In genomic region chr7:149838992-149839408, GRCh38 we compare ENCODE assay signal across 8 cellular contexts. TPM values are rescaled to one million over a fixed set of nuclear protein-coding genes. Genes with fewer than 3 reads are reported as not detected.
DNase-seq lines count a peak whose midpoint lies in the region; ATAC-seq, FAIRE-seq and TF ChIP-seq lines count a peak whose summit lies in the region.

No MANE protein-coding gene starts in this region.

- FAIRE-seq in A549 (lab: Jason Lieb, UNC): no peak

- CTCF ChIA-PET in A549 (lab: Yijun Ruan, JAX): interaction anchor here (0.6 to 1.8 kb wide), 4 partner anchors 9 to 542 kb away, joined by 3 to 7 read pairs (median 4); no protein-coding TSS in a partner anchor

- H3K27ac ChIP-seq in A549 (peak overlapping the region; percentile 85 to 89), iPS-20b (ENCODE audit: low read length) (no peak overlapping the region)

- POLR2A ChIA-PET in A549 (lab: Yijun Ruan, JAX): no interaction called here

- H3K4me3 ChIP-seq in A549 (peak overlapping the region; percentile 79), H7 (ENCODE audit: insufficient read depth, low read depth, low read length) (peak overlapping the region; percentile 80), iPS-20b (ENCODE audit: low read length) (peak overlapping the region; percentile 91)

- no peaks in the 10 kb centered on the region for H3K9me3 Mint-ChIP-seq in activated T-helper 1 cell treated with anti-CD3 and anti-CD28 coated beads, Interleukin-12 subunit alpha, Interleukin-12 subunit beta, Interleukin-2, Interleukin-4 antibody, amounts not matched to agents 30 ng/mL and 10 ng/mL and 1 ng/mL, durations not matched to agents 14 hours and 24 hours and 36 hours
- H3K9me3 Mint-ChIP-seq in stimulated activated memory B cell treated with anti-CD40 and anti-IgM and Interleukin-4, amounts not matched to agents 10 μg/mL and 1 μg/mL and 100 μg/mL, for 72 hours: no peaks in the 10 kb centered on the region

- H3K4me2 ChIP-seq in A549: peak overlapping the region; percentile 79

- H3K36me3 ChIP-seq in H7 (replicated peaks; ENCODE audit: control insufficient read depth, insufficient read depth, low read length) (no peaks in the 10 kb centered on the region), iPS-20b (ENCODE audit: insufficient read depth, low read depth, low read length) (no peaks in the 10 kb centered on the region)

- TF ChIP-seq POLR2A in A549 (IDR thresholded peaks at IDR 0.05; ENCODE audit: low read length): no peak

- H3K27me3 ChIP-seq in H7 (ENCODE audit: control insufficient read depth, insufficient read depth, low read length) (peaks cover 12% of the 10 kb centered on the region), iPS-20b (ENCODE audit: insufficient read depth, low read length) (peaks cover 31% of the 10 kb centered on the region)

- intact Hi-C loops in activated T-helper 1 cell treated with anti-CD3 and anti-CD28 coated beads, Interleukin-12 subunit alpha, Interleukin-12 subunit beta, Interleukin-2, Interleukin-4 antibody, amounts not matched to agents 30 ng/mL and 10 ng/mL and 1 ng/mL, durations not matched to agents 14 hours and 24 hours and 36 hours (cut with micrococcal nuclease): loop anchor here (1.0 to 2.0 kb wide), 11 partner anchors 17 to 1514 kb away; partner anchors contain the start of genes ATP6V0E2, ZNF398, ZNF746 and ZNF775
- intact Hi-C loops in posterior vena cava (cut with DNase I): no loop called here

- TF ChIP-seq RAD21 in A549 (conservative IDR thresholded peaks at IDR 0.05 in 1 of 2, IDR thresholded peaks at IDR 0.05 in 1 of 2): no peak

- H3K4me1 Mint-ChIP-seq in activated T-helper 1 cell treated with anti-CD3 and anti-CD28 coated beads, Interleukin-12 subunit alpha, Interleukin-12 subunit beta, Interleukin-2, Interleukin-4 antibody, amounts not matched to agents 30 ng/mL and 10 ng/mL and 1 ng/mL, durations not matched to agents 14 hours and 24 hours and 36 hours (ENCODE audit: low read depth): peaks cover 28% of the 10 kb centered on the region
- peaks cover 23% of the 10 kb centered on the region for H3K4me1 Mint-ChIP-seq in stimulated activated memory B cell treated with anti-CD40 and anti-IgM and Interleukin-4, amounts not matched to agents 10 μg/mL and 1 μg/mL and 100 μg/mL, for 72 hours

- peak overlapping the region; percentile 81 for H3K4me3 Mint-ChIP-seq in activated T-helper 1 cell treated with anti-CD3 and anti-CD28 coated beads, Interleukin-12 subunit alpha, Interleukin-12 subunit beta, Interleukin-2, Interleukin-4 antibody, amounts not matched to agents 30 ng/mL and 10 ng/mL and 1 ng/mL, durations not matched to agents 14 hours and 24 hours and 36 hours
- H3K4me3 Mint-ChIP-seq in stimulated activated memory B cell treated with anti-CD40 and anti-IgM and Interleukin-4, amounts not matched to agents 10 μg/mL and 1 μg/mL and 100 μg/mL, for 72 hours: peak overlapping the region; percentile 87

- peak; percentile 35 to 36 for DNase-seq in A549 (ENCODE audit: low read depth in 1 of 2, low spot score in 1 of 2)
- DNase-seq in H7: peak; percentile 62
- DNase-seq in activated T-helper 1 cell treated with anti-CD3 and anti-CD28 coated beads, Interleukin-12 subunit alpha, Interleukin-12 subunit beta, Interleukin-2, Interleukin-4 antibody, amounts not matched to agents 30 ng/mL and 10 ng/mL and 1 ng/mL, durations not matched to agents 14 hours and 24 hours and 36 hours (ENCODE audit: low spot score): no peak
- no peak for DNase-seq in posterior vena cava (ENCODE audit: low spot score)
- DNase-seq in GM19238 (ENCODE audit: insufficient read length, low spot score): no peak

- no peaks in the 10 kb centered on the region for H3K9me3 ChIP-seq in A549
- H3K9me3 ChIP-seq in iPS-20b (ENCODE audit: insufficient read depth, low read depth, low read length): no peaks in the 10 kb centered on the region

- peaks cover 2% of the 10 kb centered on the region for H3K36me3 Mint-ChIP-seq in activated T-helper 1 cell treated with anti-CD3 and anti-CD28 coated beads, Interleukin-12 subunit alpha, Interleukin-12 subunit beta, Interleukin-2, Interleukin-4 antibody, amounts not matched to agents 30 ng/mL and 10 ng/mL and 1 ng/mL, durations not matched to agents 14 hours and 24 hours and 36 hours (ENCODE audit: low read depth)
- H3K36me3 Mint-ChIP-seq in stimulated activated memory B cell treated with anti-CD40 and anti-IgM and Interleukin-4, amounts not matched to agents 10 μg/mL and 1 μg/mL and 100 μg/mL, for 72 hours: no peaks in the 10 kb centered on the region

- peaks cover 10% of the 10 kb centered on the region; the same call in 2 of the 3 replicates for H3K4me1 ChIP-seq in A549
- no peaks in the 10 kb centered on the region; the same call in 1 of the 2 replicates for H3K4me1 ChIP-seq in iPS-20b (ENCODE audit: insufficient read depth, low read length)

- peak overlapping the region; percentile 80; the same call in 1 of the 2 replicates for H3K9ac ChIP-seq in iPS-20b (ENCODE audit: low read depth, low read length)

- H3K27me3 Mint-ChIP-seq in activated T-helper 1 cell treated with anti-CD3 and anti-CD28 coated beads, Interleukin-12 subunit alpha, Interleukin-12 subunit beta, Interleukin-2, Interleukin-4 antibody, amounts not matched to agents 30 ng/mL and 10 ng/mL and 1 ng/mL, durations not matched to agents 14 hours and 24 hours and 36 hours (ENCODE audit: insufficient read depth): peaks cover 9% of the 10 kb centered on the region
- peaks cover 15% of the 10 kb centered on the region for H3K27me3 Mint-ChIP-seq in stimulated activated memory B cell treated with anti-CD40 and anti-IgM and Interleukin-4, amounts not matched to agents 10 μg/mL and 1 μg/mL and 100 μg/mL, for 72 hours

- WGBS in A549 (ENCODE audit: missing lambda C conversion rate): 10% methylated on average over 6 of the region's 6 CpGs

- ATAC-seq in A549 (peak; percentile 29 to 31; a peak in 4 of 6 replicates), GM19023 (IDR thresholded peaks at IDR 0.05; ENCODE audit: unreplicated experiment) (no peak)
- ATAC-seq in stimulated activated memory B cell treated with anti-CD40 and anti-IgM and Interleukin-4, amounts not matched to agents 10 μg/mL and 1 μg/mL and 100 μg/mL, for 72 hours: no peak

- TF ChIP-seq EP300 in A549 (IDR thresholded peaks at IDR 0.05): no peak

- peak overlapping the region; percentile 46 for H3K27ac Mint-ChIP-seq in activated T-helper 1 cell treated with anti-CD3 and anti-CD28 coated beads, Interleukin-12 subunit alpha, Interleukin-12 subunit beta, Interleukin-2, Interleukin-4 antibody, amounts not matched to agents 30 ng/mL and 10 ng/mL and 1 ng/mL, durations not matched to agents 14 hours and 24 hours and 36 hours
- peak overlapping the region; percentile 79 for H3K27ac Mint-ChIP-seq in stimulated activated memory B cell treated with anti-CD40 and anti-IgM and Interleukin-4, amounts not matched to agents 10 μg/mL and 1 μg/mL and 100 μg/mL, for 72 hours

- TF ChIP-seq CTCF in A549 (IDR thresholded peaks at IDR 0.05): no peak

TF ChIP-seq in A549, 52 proteins besides CTCF, POLR2A, EP300 and RAD21 (continues in another document):
- TF ChIP-seq ESRRA (IDR thresholded peaks at IDR 0.05; ENCODE audit: borderline replicate concordance, low read length): no peak
- TF ChIP-seq KDM5A (IDR thresholded peaks at IDR 0.05): no peak
- TF ChIP-seq FOSB (CRISPR knock-in tag; IDR thresholded peaks at IDR 0.05): no peak
- TF ChIP-seq KDM1A (IDR thresholded peaks at IDR 0.05; ENCODE audit: low read depth): no peak

RNA-seq across cellular contexts. Expression of gene ZNF862, which starts 0.8 kb away (rescaled TPM):
- polyA plus RNA-seq in A549 (2011; rRNA removed): 8.0 and 11.1 TPM in 2 replicates
- 2.5 and 3.4 TPM in 2 replicates for polyA plus RNA-seq in A549 (2012; cell fraction: cytosol; rRNA removed)
- 9.5 and 10.1 TPM in 2 replicates for polyA plus RNA-seq in A549 (2012; cell fraction: nucleus; rRNA removed)
- polyA plus RNA-seq in A549 (2017; fragmentation: RNase III; extraction: RNeasy Plus Mini Kit Qiagen cat#74134 plus additional on column Dnase treatment): 2.8 to 3.9 TPM (median 3.9 TPM) in 3 replicates
- polyA minus RNA-seq in A549 (2011; rRNA and poly(A)+ RNA removed): 8.7 and 17.1 TPM in 2 replicates
- 3.4 and 3.8 TPM in 2 replicates for total RNA-seq in H7 (2014; rRNA removed; shearing (Covaris generic))
- 14.2 and 19.3 TPM in 2 replicates for total RNA-seq in activated T-helper 1 cell treated with anti-CD3 and anti-CD28 coated beads, Interleukin-12 subunit alpha, Interleukin-12 subunit beta, Interleukin-2, Interleukin-4 antibody, amounts not matched to agents 30 ng/mL and 10 ng/mL and 1 ng/mL, durations not matched to agents 14 hours and 24 hours and 36 hours
- total RNA-seq in posterior vena cava: 10 to 100 TPM; 12.6 to 14.2 TPM

RNA-seq across cellular contexts. Expression of gene ATP6V0E2, which starts 34.8 kb away (rescaled TPM):
- polyA plus RNA-seq in A549 (2011; rRNA removed) (17.3 and 18.4 TPM in 2 replicates), A549 (2017; fragmentation: RNase III; extraction: RNeasy Plus Mini Kit Qiagen cat#74134 plus additional on column Dnase treatment) (40.3 to 44.9 TPM (median 44.5 TPM) in 3 replicates)
- polyA plus RNA-seq in A549 (2012; cell fraction: cytosol; rRNA removed): 49.0 and 69.0 TPM in 2 replicates
- 75.6 and 92.6 TPM in 2 replicates for polyA plus RNA-seq in A549 (2012; cell fraction: nucleus; rRNA removed)
- 22.3 and 24.6 TPM in 2 replicates for polyA minus RNA-seq in A549 (2011; rRNA and poly(A)+ RNA removed)
- total RNA-seq in H7 (2014; rRNA removed; shearing (Covaris generic)): 15.4 and 20.2 TPM in 2 replicates
- 47.5 and 51.2 TPM in 2 replicates for total RNA-seq in activated T-helper 1 cell treated with anti-CD3 and anti-CD28 coated beads, Interleukin-12 subunit alpha, Interleukin-12 subunit beta, Interleukin-2, Interleukin-4 antibody, amounts not matched to agents 30 ng/mL and 10 ng/mL and 1 ng/mL, durations not matched to agents 14 hours and 24 hours and 36 hours
- 10 to 100 TPM; 13.0 to 13.2 TPM for total RNA-seq in posterior vena cava

Comparison
In these comparisons a context has a peak if more than half of its experiments do, and no peak if none do; other contexts are left out.
1. ATAC-seq: peak in A549 (2 of 2); none in stimulated activated memory B cell treated with anti-CD40 and anti-IgM and Interleukin-4, amounts not matched to agents 10 μg/mL and 1 μg/mL and 100 μg/mL, for 72 hours (single experiment) and GM19023 (single experiment).
2. DNase-seq: peak in A549 (2 of 2) and H7 (single experiment); none in activated T-helper 1 cell treated with anti-CD3 and anti-CD28 coated beads, Interleukin-12 subunit alpha, Interleukin-12 subunit beta, Interleukin-2, Interleukin-4 antibody, amounts not matched to agents 30 ng/mL and 10 ng/mL and 1 ng/mL, durations not matched to agents 14 hours and 24 hours and 36 hours (single experiment), posterior vena cava (single experiment) and GM19238 (single experiment).
3. Peak in every context shown above with its lines, with median percentiles within 50 percentile points of each other: H3K4me3 ChIP-seq.